Comparison of ENCODE assay signal across 11 cellular contexts in the genomic region with DNA sequence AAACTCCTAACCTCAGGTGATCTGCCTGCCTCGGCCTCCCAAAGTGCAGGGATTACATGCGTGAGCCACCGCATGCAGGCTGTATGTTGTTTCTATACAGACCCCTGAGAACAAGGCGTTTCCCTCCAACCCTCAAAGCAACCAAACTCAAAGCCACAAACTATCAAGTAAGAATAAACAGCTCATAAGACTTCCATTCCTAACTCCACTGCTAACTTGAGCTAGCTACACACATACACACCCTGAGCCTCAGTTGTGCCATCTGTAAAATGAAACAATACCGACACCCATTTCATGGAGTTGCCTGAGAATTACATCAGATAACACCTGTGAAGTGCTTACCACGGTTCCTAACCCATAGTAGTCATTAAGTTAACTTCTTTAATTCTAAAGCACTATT.
DNase-seq lines count a peak whose midpoint lies in the region; ATAC-seq and TF ChIP-seq lines count a peak whose summit lies in the region.
"Had no signal": no experiment of that assay in that cellular context is flagged by ENCODE, and none has a peak within 500 bp of the region (broad histone marks: within the 10 kb centered on the region; RNA-seq: fewer than 3 reads in every experiment).

No MANE protein-coding gene starts in this region.

- H3K27ac Mint-ChIP-seq in natural killer cell treated with Interleukin-12 subunit alpha and Interleukin-12 subunit beta and Interleukin-15 and Interleukin-18, amount 100 ng/mL, for 72 hours, result peak overlapping the region; percentile 10 to 47
- no peak overlapping the region for H3K27ac Mint-ChIP-seq in natural killer cell
- peak overlapping the region; percentile 92 for H3K27ac Mint-ChIP-seq in activated CD8-positive, alpha-beta T cell treated with anti-CD3 and anti-CD28 coated beads, Interleukin-2, amount 10 ng/mL, durations not matched to agents 7 days and 5 days

- no peak for DNase-seq in natural killer cell treated with Interleukin-12 subunit alpha and Interleukin-12 subunit beta and Interleukin-15 and Interleukin-18, amount 100 ng/mL, for 72 hours (ENCODE audit: low spot score)
- DNase-seq in natural killer cell (no peak), right lobe of liver (no peak), upper lobe of right lung (no peak), NCI-H1092 (lab: John Stamatoyannopoulos, UW) (no peak), NCI-H524 treated with DMSO at 0.1 percent for 48 hours (lab: John Stamatoyannopoulos, UW) (no peak)
- DNase-seq in activated CD8-positive, alpha-beta T cell treated with anti-CD3 and anti-CD28 coated beads, Interleukin-2, amount 10 ng/mL, durations not matched to agents 7 days and 5 days, result peak; percentile 44
- DNase-seq: gastrocnemius medialis, HCEC 1CT, mammary epithelial cell had no signal

- H3K4me1 ChIP-seq in right lobe of liver (peaks cover 0 to 65% (median 19%) of the 10 kb centered on the region in 4 donors), upper lobe of right lung (peaks cover 49% of the 10 kb centered on the region)

- CTCF ChIA-PET in activated CD8-positive, alpha-beta T cell treated with anti-CD3 and anti-CD28 coated beads, Interleukin-2, amount 10 ng/mL, durations not matched to agents 7 days and 5 days (lab: Charles Lee), result interaction anchor here (1.0 to 2.5 kb wide), 7 partner anchors 8 to 90 kb away, joined by 3 to 10 read pairs (median 3); no protein-coding TSS in a partner anchor

- H3K9me3 ChIP-seq in right lobe of liver (no peaks in the 10 kb centered on the region), upper lobe of right lung (no peaks in the 10 kb centered on the region)
- H3K9me3 ChIP-seq: gastrocnemius medialis had no signal

- peaks cover 0 to 3% (median 0%) of the 10 kb centered on the region in 4 donors for H3K36me3 ChIP-seq in right lobe of liver
- H3K36me3 ChIP-seq in upper lobe of right lung, result no peaks in the 10 kb centered on the region
- H3K36me3 ChIP-seq: gastrocnemius medialis had no signal

- H3K36me3 Mint-ChIP-seq in natural killer cell treated with Interleukin-12 subunit alpha and Interleukin-12 subunit beta and Interleukin-15 and Interleukin-18, amount 100 ng/mL, for 72 hours, result no peaks in the 10 kb centered on the region
- no peaks in the 10 kb centered on the region for H3K36me3 Mint-ChIP-seq in natural killer cell
- peaks cover 44% of the 10 kb centered on the region for H3K36me3 Mint-ChIP-seq in activated CD8-positive, alpha-beta T cell treated with anti-CD3 and anti-CD28 coated beads, Interleukin-2, amount 10 ng/mL, durations not matched to agents 7 days and 5 days (ENCODE audit: low read depth)

- intact Hi-C loops in natural killer cell (cut with micrococcal nuclease) (no loop called here), right lobe of liver (cut with DNase I) (no loop called here), upper lobe of right lung (cut with DNase I) (no loop called here)

- ATAC-seq in natural killer cell treated with Interleukin-12 subunit alpha and Interleukin-12 subunit beta and Interleukin-15 and Interleukin-18, amount 100 ng/mL, for 72 hours, result no peak
- ATAC-seq in natural killer cell (no peak), right lobe of liver (no peak), upper lobe of right lung (no peak), HG02623 (IDR thresholded peaks at IDR 0.05; ENCODE audit: unreplicated experiment) (no peak)
- no peak for ATAC-seq in activated CD8-positive, alpha-beta T cell treated with anti-CD3 and anti-CD28 coated beads, Interleukin-2, amount 10 ng/mL, durations not matched to agents 7 days and 5 days
- ATAC-seq: gastrocnemius medialis had no signal

- no peaks in the 10 kb centered on the region for H3K9me3 Mint-ChIP-seq in natural killer cell treated with Interleukin-12 subunit alpha and Interleukin-12 subunit beta and Interleukin-15 and Interleukin-18, amount 100 ng/mL, for 72 hours
- no peaks in the 10 kb centered on the region for H3K9me3 Mint-ChIP-seq in natural killer cell
- no peaks in the 10 kb centered on the region for H3K9me3 Mint-ChIP-seq in activated CD8-positive, alpha-beta T cell treated with anti-CD3 and anti-CD28 coated beads, Interleukin-2, amount 10 ng/mL, durations not matched to agents 7 days and 5 days (ENCODE audit: insufficient read depth)

- H3K27ac ChIP-seq in right lobe of liver (peak overlapping the region; percentile 32 to 77 (median 77)), upper lobe of right lung (peak overlapping the region; percentile 60)
- H3K27ac ChIP-seq: gastrocnemius medialis had no signal

- WGBS in right lobe of liver (ENCODE audit: insufficient coverage, low coverage, low lambda C conversion rate, missing lambda C conversion rate), result 74% methylated on average over 4 of the region's 6 CpGs

- TF ChIP-seq CTCF in natural killer cell (IDR thresholded peaks at IDR 0.05) (no peak), right lobe of liver (IDR thresholded peaks at IDR 0.05) (no peak), upper lobe of right lung (IDR thresholded peaks at IDR 0.05) (no peak)

- no peak overlapping the region for H3K4me3 Mint-ChIP-seq in natural killer cell treated with Interleukin-12 subunit alpha and Interleukin-12 subunit beta and Interleukin-15 and Interleukin-18, amount 100 ng/mL, for 72 hours
- H3K4me3 Mint-ChIP-seq in natural killer cell, result no peak overlapping the region
- H3K4me3 Mint-ChIP-seq in activated CD8-positive, alpha-beta T cell treated with anti-CD3 and anti-CD28 coated beads, Interleukin-2, amount 10 ng/mL, durations not matched to agents 7 days and 5 days, result peak overlapping the region; percentile 49

- H3K4me3 ChIP-seq in right lobe of liver (no peak overlapping the region), upper lobe of right lung (no peak overlapping the region)
- H3K4me3 ChIP-seq: gastrocnemius medialis had no signal

- H3K27me3 ChIP-seq in right lobe of liver, result no peaks in the 10 kb centered on the region
- H3K27me3 ChIP-seq in upper lobe of right lung, result no peaks in the 10 kb centered on the region
- H3K27me3 ChIP-seq: gastrocnemius medialis had no signal

- peaks cover 20 to 47% of the 10 kb centered on the region in 2 donors for H3K4me1 Mint-ChIP-seq in natural killer cell treated with Interleukin-12 subunit alpha and Interleukin-12 subunit beta and Interleukin-15 and Interleukin-18, amount 100 ng/mL, for 72 hours (ENCODE audit: low read depth in 2 of 2)
- H3K4me1 Mint-ChIP-seq in natural killer cell, result peaks cover 47 to 53% of the 10 kb centered on the region in 2 donors
- H3K4me1 Mint-ChIP-seq in activated CD8-positive, alpha-beta T cell treated with anti-CD3 and anti-CD28 coated beads, Interleukin-2, amount 10 ng/mL, durations not matched to agents 7 days and 5 days (ENCODE audit: low read depth), result peaks cover 92% of the 10 kb centered on the region

- no peak for TF ChIP-seq POLR2A in right lobe of liver (IDR thresholded peaks at IDR 0.05)

- POLR2A ChIA-PET in activated CD8-positive, alpha-beta T cell treated with anti-CD3 and anti-CD28 coated beads, Interleukin-2, amount 10 ng/mL, durations not matched to agents 7 days and 5 days (lab: Charles Lee), result interaction anchor here (0.9 to 6.5 kb wide), 3 partner anchors 10 to 71 kb away, joined by 3 to 50 read pairs (median 3); partner anchors contain the start of gene SERINC5

- H3K27me3 Mint-ChIP-seq in natural killer cell treated with Interleukin-12 subunit alpha and Interleukin-12 subunit beta and Interleukin-15 and Interleukin-18, amount 100 ng/mL, for 72 hours, result no peaks in the 10 kb centered on the region
- H3K27me3 Mint-ChIP-seq in natural killer cell (ENCODE audit: low read depth in 2 of 2), result no peaks in the 10 kb centered on the region
- no peaks in the 10 kb centered on the region for H3K27me3 Mint-ChIP-seq in activated CD8-positive, alpha-beta T cell treated with anti-CD3 and anti-CD28 coated beads, Interleukin-2, amount 10 ng/mL, durations not matched to agents 7 days and 5 days (ENCODE audit: low read depth)

Comparison
In these comparisons a context has a peak if more than half of its experiments do, and no peak if none do; other contexts are left out.
1. H3K27ac Mint-ChIP-seq: peak in natural killer cell treated with Interleukin-12 subunit alpha and Interleukin-12 subunit beta and Interleukin-15 and Interleukin-18, amount 100 ng/mL, for 72 hours (2 of 2) and activated CD8-positive, alpha-beta T cell treated with anti-CD3 and anti-CD28 coated beads, Interleukin-2, amount 10 ng/mL, durations not matched to agents 7 days and 5 days (single experiment); none in natural killer cell (0 of 2).